In genomic region chr1:174023438-174023837, GRCh38 we compare ENCODE assay signal across 8 cellular contexts. TPM values are rescaled to one million over a fixed set of nuclear protein-coding genes. Genes with fewer than 3 reads are reported as not detected.
A peak's percentile ranks its signal among the peaks of the same experiment; 100 is the strongest.
DNase-seq lines count a peak whose midpoint lies in the region; ATAC-seq and TF ChIP-seq lines count a peak whose summit lies in the region.

No MANE protein-coding gene starts in this region.

- ATAC-seq in HG03039 (IDR thresholded peaks at IDR 0.05; ENCODE audit: unreplicated experiment) = no peak

- H3K4me3 Mint-ChIP-seq in glutamatergic neuron (ENCODE audit: unreplicated experiment) = peak overlapping the region; percentile 100

- H3K36me3 Mint-ChIP-seq in glutamatergic neuron (ENCODE audit: unreplicated experiment) = no peaks in the 10 kb centered on the region

- H3K27me3 ChIP-seq in WERI-Rb-1 (ENCODE audit: insufficient read depth, low read depth, severe bottlenecking) = no peaks in the 10 kb centered on the region

- peaks cover 11% of the 10 kb centered on the region for H3K9me3 Mint-ChIP-seq in glutamatergic neuron (ENCODE audit: unreplicated experiment)

- H3K27ac Mint-ChIP-seq in glutamatergic neuron (ENCODE audit: unreplicated experiment) = peak overlapping the region; percentile 100

- no peaks in the 10 kb centered on the region for H3K9me3 ChIP-seq in WERI-Rb-1 (ENCODE audit: severe bottlenecking)

- peak; percentile 24 for DNase-seq in COLO668 (lab: John Stamatoyannopoulos, UW; ENCODE audit: unreplicated experiment)
- DNase-seq in Kasumi-1 (lab: John Stamatoyannopoulos, UW) = peak; percentile 66 to 78
- peak; percentile 78 for DNase-seq in WERI-Rb-1
- DNase-seq in glutamatergic neuron = no peak
- peak; percentile 82 for DNase-seq in renal cortical epithelial cell (ENCODE audit: low read depth)
- DNase-seq in superior temporal gyrus (ENCODE audit: extremely low spot score) = no peak
- DNase-seq in COLO829 (ENCODE audit: low spot score) = no peak

- TF ChIP-seq CTCF in WERI-Rb-1 (IDR thresholded peaks at IDR 0.05; ENCODE audit: low read depth, low read length) (no peak), glutamatergic neuron (IDR thresholded peaks at IDR 0.05; ENCODE audit: partially characterized antibody, unreplicated experiment) (no peak)

- H3K27ac ChIP-seq in WERI-Rb-1 = peak overlapping the region; percentile 87

- H3K36me3 ChIP-seq in WERI-Rb-1 = peaks cover 17% of the 10 kb centered on the region

- peaks cover 6% of the 10 kb centered on the region for H3K27me3 Mint-ChIP-seq in glutamatergic neuron (ENCODE audit: unreplicated experiment)

- peaks cover 24% of the 10 kb centered on the region for H3K4me1 Mint-ChIP-seq in glutamatergic neuron (ENCODE audit: low read depth, unreplicated experiment)

- H3K4me3 ChIP-seq in WERI-Rb-1 (ENCODE audit: low read depth, low read length) = peak overlapping the region; percentile 69

RNA-seq across cellular contexts. Expression of gene RC3H1, which starts 1.3 kb away (rescaled TPM):
- total RNA-seq in glutamatergic neuron (ENCODE audit: unreplicated experiment) = 48.0 TPM
- total RNA-seq in renal cortical epithelial cell = 33.0 and 56.4 TPM in 2 replicates

Comparison
In these comparisons a context has a peak if more than half of its experiments do, and no peak if none do; other contexts are left out.
1. DNase-seq: peak in COLO668 (single experiment), Kasumi-1 (2 of 2), WERI-Rb-1 (single experiment) and renal cortical epithelial cell (single experiment); none in glutamatergic neuron (single experiment), superior temporal gyrus (single experiment) and COLO829 (single experiment).